In the genomic region with DNA sequence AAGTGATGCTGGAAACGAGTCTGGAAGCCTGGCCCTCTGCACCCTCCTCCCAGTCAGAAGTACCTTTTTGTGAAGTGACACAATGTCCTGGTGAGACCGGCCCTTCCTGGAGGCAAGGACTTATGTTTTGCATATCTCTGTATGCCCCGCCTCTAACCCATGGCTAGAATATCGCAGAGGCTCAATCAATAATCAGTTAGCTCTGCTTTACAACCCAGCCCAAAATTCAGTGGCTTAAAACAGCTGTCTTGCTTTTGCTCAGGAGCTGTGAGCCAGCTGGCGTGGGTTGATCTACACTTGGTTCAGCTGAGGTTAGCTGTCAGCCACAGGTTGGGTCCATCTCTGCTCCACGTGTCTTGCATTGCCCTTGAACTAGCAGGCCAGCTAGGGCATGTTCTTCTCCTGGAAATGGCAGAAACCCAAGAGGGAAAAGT, we compare ENCODE assay signal across 17 cellular contexts.
DNase-seq lines count a peak whose midpoint lies in the region; ATAC-seq, FAIRE-seq and TF ChIP-seq lines count a peak whose summit lies in the region.
"Had no signal": no experiment of that assay in that cellular context is flagged by ENCODE, and none has a peak within 500 bp of the region (broad histone marks: within the 10 kb centered on the region; RNA-seq: fewer than 3 reads in every experiment).

No MANE protein-coding gene starts in this region.

- no peak overlapping the region for H3K4me2 ChIP-seq in GM12878 (ENCODE audit: control insufficient read depth, insufficient read depth)

- POLR2A ChIA-PET in GM12878 (lab: Charles Lee): no interaction called here

- no peak for TF ChIP-seq CTCF in GM12878 (IDR thresholded peaks at IDR 0.05 in 2 of 3, conservative IDR thresholded peaks at IDR 0.05 in 1 of 3; ENCODE audit: control insufficient read depth in 2 of 3, extremely low read depth in 1 of 3, insufficient read depth in 1 of 3, low read depth in 3 of 3, low read length in 3 of 3)

- intact Hi-C loops in GM12878 (cut with micrococcal nuclease; ENCODE audit: unreplicated experiment): no loop called here

- H3K4me3 ChIP-seq in H7 (ENCODE audit: insufficient read depth, low read depth, low read length) (no peak overlapping the region), GM12878 (no peak overlapping the region), skeletal muscle tissue (ENCODE audit: low read length in 3 of 3) (peak overlapping the region in 2 of 3 donors; percentile 15 to 39)
- H3K4me3 ChIP-seq: colonic mucosa, HAP-1, mucosa of descending colon had no signal

- DNase-seq in H7: peak; percentile 15
- DNase-seq in GM12878 (ENCODE audit: low read depth, low spot score): no peak
- peak; percentile 94 for DNase-seq in left lobe of liver (ENCODE audit: low spot score)
- no peak for DNase-seq in DMS53 treated with DMSO at 0.1 percent for 48 hours (lab: John Stamatoyannopoulos, UW; ENCODE audit: unreplicated experiment)
- no peak for DNase-seq in NCI-H2196 (lab: John Stamatoyannopoulos, UW; ENCODE audit: unreplicated experiment)
- DNase-seq: activated CD4-positive, alpha-beta T cell treated with anti-CD3 and anti-CD28 coated beads, Interleukin-2, amount 10 ng/mL, durations not matched to agents 24 days and 14 days; activated T-cell treated with anti-CD3 and anti-CD28 coated beads, Interleukin-2, amount 50 U/mL, for 48 hours; amygdala; colonic mucosa; GDM1; mucosa of descending colon; stimulated activated naive B cell treated with anti-CD40 and anti-IgM and Interleukin-4, amounts not matched to agents 10 μg/mL and 1 μg/mL and 100 μg/mL, for 72 hours; T-cell had no signal

- H3K79me2 ChIP-seq in GM12878 (ENCODE audit: control insufficient read depth, insufficient read depth, low read length): no peaks in the 10 kb centered on the region

- in situ Hi-C loops in GM12878 (cut with MboI): loop anchor here (10.0 kb wide), 1 partner anchor 302 kb away; no protein-coding TSS in a partner anchor

- no peak for TF ChIP-seq POLR2A in GM12878 (IDR thresholded peaks at IDR 0.05; ENCODE audit: low read depth, low read length)

- TF ChIP-seq RAD21 in GM12878 (IDR thresholded peaks at IDR 0.05; ENCODE audit: insufficient read depth, low read depth, low read length): no peak

- no peak for FAIRE-seq in GM12878 (lab: Jason Lieb, UNC)
- FAIRE-seq: RCC 7860 had no signal

- WGBS in GM12878 (ENCODE audit: insufficient coverage, insufficient replicate concordance, low lambda C conversion rate, missing lambda C conversion rate): 13% methylated on average over 6 of the region's 6 CpGs

- H3K36me3 ChIP-seq in H7 (replicated peaks; ENCODE audit: control insufficient read depth, insufficient read depth, low read length): no peaks in the 10 kb centered on the region
- no peaks in the 10 kb centered on the region for H3K36me3 ChIP-seq in GM12878 (ENCODE audit: control insufficient read depth in 2 of 2, insufficient read depth in 2 of 2, low read length in 1 of 2)
- H3K36me3 ChIP-seq in skeletal muscle tissue (ENCODE audit: control insufficient read depth in 3 of 3, insufficient read depth in 3 of 3, low read length in 3 of 3): no peaks in the 10 kb centered on the region
- H3K36me3 ChIP-seq: colonic mucosa, HAP-1 had no signal

- H3K9me3 ChIP-seq in GM12878 (replicated peaks; ENCODE audit: control insufficient read depth, insufficient read depth, low read length) (no peaks in the 10 kb centered on the region), skeletal muscle tissue (ENCODE audit: control insufficient read depth in 3 of 3, low read length in 3 of 3) (no peaks in the 10 kb centered on the region)
- H3K9me3 ChIP-seq: colonic mucosa, HAP-1, mucosa of descending colon had no signal

- peak; percentile 9; the same call in 1 of the 3 replicates for ATAC-seq in GM12878
- ATAC-seq in left lobe of liver: peak; percentile 88
- no peak for ATAC-seq in HG03108 (IDR thresholded peaks at IDR 0.05; ENCODE audit: unreplicated experiment)
- ATAC-seq: mucosa of descending colon; stimulated activated naive B cell treated with anti-CD40 and anti-IgM and Interleukin-4, amounts not matched to agents 10 μg/mL and 1 μg/mL and 100 μg/mL, for 72 hours; T-cell had no signal

- H4K20me1 ChIP-seq in GM12878 (ENCODE audit: control insufficient read depth, insufficient read depth): no peaks in the 10 kb centered on the region

- no peak overlapping the region for H2AFZ ChIP-seq in GM12878 (ENCODE audit: control insufficient read depth, low read depth, low read length)

- H3K4me1 ChIP-seq in GM12878 (ENCODE audit: control insufficient read depth, insufficient read depth, low read length) (no peaks in the 10 kb centered on the region), skeletal muscle tissue (ENCODE audit: control insufficient read depth in 3 of 3, insufficient read depth in 3 of 3, low read length in 3 of 3) (peaks cover 5 to 15% (median 6%) of the 10 kb centered on the region in 3 donors)
- H3K4me1 ChIP-seq: colonic mucosa had no signal

- H3K27me3 ChIP-seq in H7 (ENCODE audit: control insufficient read depth, insufficient read depth, low read length) (no peaks in the 10 kb centered on the region), GM12878 (replicated peaks in 1 of 2; ENCODE audit: control insufficient read depth in 2 of 2, insufficient read depth in 2 of 2, low read length in 1 of 2) (no peaks in the 10 kb centered on the region; a peak in 1 of 4 replicates), skeletal muscle tissue (ENCODE audit: control insufficient read depth in 3 of 3, insufficient read depth in 3 of 3, low read length in 3 of 3) (peaks cover 0 to 3% (median 0%) of the 10 kb centered on the region in 3 donors)
- H3K27me3 ChIP-seq: colonic mucosa had no signal

- RAD21 ChIA-PET in GM12878 (lab: Charles Lee; ENCODE audit: unreplicated experiment): no interaction called here

- H3K9ac ChIP-seq in GM12878 (ENCODE audit: control insufficient read depth, insufficient read depth, low read length) (no peak overlapping the region), skeletal muscle tissue (ENCODE audit: low read depth in 1 of 3, low read length in 3 of 3) (no peak overlapping the region)

- CTCF ChIA-PET in GM12878 (lab: Yijun Ruan, JAX): no interaction called here

- H3K27ac ChIP-seq in GM12878 (ENCODE audit: control insufficient read depth, insufficient read depth) (no peak overlapping the region), skeletal muscle tissue (ENCODE audit: low read depth, low read length) (peak overlapping the region; percentile 28)
- H3K27ac ChIP-seq: colonic mucosa had no signal

- TF ChIP-seq EP300 in GM12878 (IDR thresholded peaks at IDR 0.05; ENCODE audit: borderline replicate concordance in 1 of 2, control insufficient read depth in 1 of 2, low read depth in 2 of 2, low read length in 2 of 2): no peak

- SMC1A ChIA-PET in GM12878 (lab: Charles Lee; ENCODE audit: uncharacterized antibody, unreplicated experiment): no interaction called here

- no TSS peak for BruUV-seq in GM12878 (replicated peaks; lab: Mats Ljungman, UMichigan)

TF ChIP-seq in GM12878, 131 proteins besides CTCF, POLR2A, EP300 and RAD21:
- TF ChIP-seq FOXM1 (IDR thresholded peaks at IDR 0.05; ENCODE audit: low read depth, low read length) (no peak), IKZF2 (IDR thresholded peaks at IDR 0.05) (no peak), KAT2A (conservative IDR thresholded peaks at IDR 0.05; ENCODE audit: control insufficient read depth, low read depth, low read length) (no peak), SIX5 (IDR thresholded peaks at IDR 0.05; ENCODE audit: low read depth, low read length, severe bottlenecking) (no peak), EED (IDR thresholded peaks at IDR 0.05; ENCODE audit: low read depth) (no peak), PML (IDR thresholded peaks at IDR 0.05; ENCODE audit: low read length) (no peak)
TF ChIP-seq in GM12878: peak in this region for 0.

Comparison
In these comparisons a context has a peak if more than half of its experiments do, and no peak if none do; other contexts are left out.
1. DNase-seq: peak in H7 (single experiment) and left lobe of liver (single experiment); none in GM12878 (single experiment), DMS53 treated with DMSO at 0.1 percent for 48 hours (single experiment) and NCI-H2196 (single experiment).
2. H3K4me3 ChIP-seq: peak in skeletal muscle tissue (2 of 3); none in H7 (single experiment) and GM12878 (single experiment).